Comparison of ENCODE assay signal across 20 cellular contexts in the genomic region with DNA sequence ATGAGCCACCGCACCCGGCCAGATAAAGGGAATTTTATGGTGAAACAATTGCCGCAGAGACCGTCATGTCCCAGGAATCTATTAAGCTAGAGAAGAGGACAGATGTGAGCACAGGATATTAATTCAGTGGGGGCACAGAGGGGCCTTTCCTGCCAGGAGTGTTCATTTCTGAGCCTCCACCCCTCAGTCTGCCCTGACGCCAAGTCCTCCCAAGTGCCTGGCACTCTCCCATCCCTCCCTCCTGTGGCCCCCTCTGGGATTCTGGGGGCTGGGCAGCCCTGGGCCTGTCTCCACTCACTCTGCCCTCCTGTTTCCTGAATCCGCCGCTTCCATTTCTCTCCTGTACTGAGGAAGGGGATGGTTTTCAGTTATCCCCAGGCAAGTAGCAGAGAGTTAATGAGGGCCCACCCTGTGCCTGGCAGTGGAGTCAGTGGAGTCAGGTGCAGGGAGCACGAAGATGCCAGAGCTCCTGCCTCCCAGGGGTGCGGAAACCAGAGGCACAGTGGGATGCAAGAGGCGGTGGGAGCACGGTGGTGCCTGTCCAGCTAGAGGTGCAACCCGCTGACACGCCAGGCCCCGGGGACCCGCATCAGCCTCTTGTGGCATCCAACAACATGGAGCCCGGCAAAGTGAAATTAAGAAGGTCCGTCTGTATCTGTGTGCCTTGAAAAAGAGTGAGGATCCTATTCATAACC.
DNase-seq lines count a peak whose midpoint lies in the region; ATAC-seq, FAIRE-seq and TF ChIP-seq lines count a peak whose summit lies in the region.
"Had no signal": no experiment of that assay in that cellular context is flagged by ENCODE, and none has a peak within 500 bp of the region (broad histone marks: within the 10 kb centered on the region; RNA-seq: fewer than 3 reads in every experiment).

No MANE protein-coding gene starts in this region.

- no peak overlapping the region for H3K27ac Mint-ChIP-seq in endodermal cell
- H3K27ac Mint-ChIP-seq: CD4-positive, alpha-beta T cell had no signal

- no peaks in the 10 kb centered on the region for H4K20me1 ChIP-seq in HepG2 (ENCODE audit: insufficient read depth, low read length)

- ATAC-seq in right lobe of liver, result no peak
- no peak for ATAC-seq in HepG2
- ATAC-seq in GM18909 (IDR thresholded peaks at IDR 0.05; ENCODE audit: poor library complexity, unreplicated experiment), result no peak
- no peak for ATAC-seq in GM21528 (IDR thresholded peaks at IDR 0.05; ENCODE audit: low FRiP score, unreplicated experiment)
- ATAC-seq: GM12878 had no signal

- WGBS in right lobe of liver (ENCODE audit: insufficient coverage, low coverage, low lambda C conversion rate, missing lambda C conversion rate), result 74% methylated on average over 6 of the region's 17 CpGs
- WGBS in HepG2 (ENCODE audit: low lambda C conversion rate), result 75% methylated on average over 15 of the region's 17 CpGs
- WGBS in endodermal cell (ENCODE audit: insufficient coverage in 1 of 2, insufficient read length in 1 of 2), 2 experiments, result 95% methylated on average over 14 to 17 of the region's 17 CpGs
- no CpG with 5 or more reads among the region's 17 CpGs for WGBS in neuronal stem cell (ENCODE audit: extremely low coverage in 2 of 2, insufficient read length in 2 of 2, insufficient replicate concordance in 1 of 2), 2 donors

- CTCF ChIA-PET in HepG2 (lab: Yijun Ruan, JAX; ENCODE audit: low intra/inter-chr PET ratio, low total read pairs), result no interaction called here

- peak overlapping the region; percentile 21 for H3K18ac ChIP-seq in neuronal stem cell (ENCODE audit: low read length)

- H3K4me2 ChIP-seq in HepG2 (ENCODE audit: low read depth, low read length) (no peak overlapping the region; the same call in 1 of the 2 replicates), neuronal stem cell (ENCODE audit: insufficient read depth, low read length, poor library complexity, severe bottlenecking) (no peak overlapping the region)

- H3K36me3 ChIP-seq in right lobe of liver (no peaks in the 10 kb centered on the region), HepG2 (replicated peaks in 1 of 2; ENCODE audit: control insufficient read depth in 1 of 2, insufficient read depth in 2 of 2, low read length in 2 of 2) (no peaks in the 10 kb centered on the region), endodermal cell (ENCODE audit: control insufficient read depth, insufficient read depth, low read length) (no peaks in the 10 kb centered on the region), neuronal stem cell (replicated peaks in 1 of 2; ENCODE audit: control insufficient read depth in 2 of 2, insufficient read depth in 2 of 2, low read length in 2 of 2) (no peaks in the 10 kb centered on the region)
- H3K36me3 ChIP-seq: MG63 had no signal

- no peak for TF ChIP-seq RAD21 in HepG2 (CRISPR knock-in tag; IDR thresholded peaks at IDR 0.05)

- H3K27ac ChIP-seq in right lobe of liver, result no peak overlapping the region
- no peak overlapping the region for H3K27ac ChIP-seq in HepG2 (ENCODE audit: extremely low read length, insufficient read depth, low read length)
- no peak overlapping the region for H3K27ac ChIP-seq in endodermal cell (ENCODE audit: low read depth, low read length)
- no peak overlapping the region for H3K27ac ChIP-seq in neuronal stem cell (replicated peaks; ENCODE audit: low read length)

- no peak for TF ChIP-seq POLR2A in right lobe of liver (IDR thresholded peaks at IDR 0.05)
- no peak for TF ChIP-seq POLR2A in HepG2 (IDR thresholded peaks at IDR 0.05; ENCODE audit: insufficient read depth in 1 of 2, low read depth in 2 of 2, low read length in 2 of 2)

- H3K4me3 ChIP-seq in right lobe of liver (no peak overlapping the region), HepG2 (replicated peaks in 1 of 3; ENCODE audit: insufficient read depth in 1 of 3, low read depth in 2 of 3, low read length in 3 of 3) (no peak overlapping the region; a peak in 1 of 6 replicates), endodermal cell (ENCODE audit: low read length) (no peak overlapping the region), neuronal stem cell (ENCODE audit: low read length in 2 of 2) (no peak overlapping the region)
- H3K4me3 ChIP-seq: GM12878, MG63 had no signal

- H3K23ac ChIP-seq in neuronal stem cell (ENCODE audit: low read depth, low read length, poor library complexity), result no peak overlapping the region

- H2BK120ac ChIP-seq in neuronal stem cell (ENCODE audit: low read depth, low read length), result no peak overlapping the region

- H4K8ac ChIP-seq in neuronal stem cell (ENCODE audit: low read depth, low read length), result no peak overlapping the region

- H3K27me3 ChIP-seq in right lobe of liver (no peaks in the 10 kb centered on the region), HepG2 (ENCODE audit: control insufficient read depth in 1 of 2, insufficient read depth in 2 of 2, low read length in 2 of 2) (peaks cover 3 to 14% of the 10 kb centered on the region in 2 experiments; a peak in 1 of 5 replicates), endodermal cell (ENCODE audit: control insufficient read depth, insufficient read depth, low read length, poor library complexity, severe bottlenecking) (no peaks in the 10 kb centered on the region), neuronal stem cell (ENCODE audit: control insufficient read depth in 3 of 3, insufficient read depth in 3 of 3, low read depth in 1 of 3, low read length in 3 of 3) (no peaks in the 10 kb centered on the region)
- H3K27me3 ChIP-seq: MG63 had no signal

- H3K4me3 Mint-ChIP-seq in endodermal cell, result no peak overlapping the region
- H3K4me3 Mint-ChIP-seq: CD4-positive, alpha-beta T cell had no signal

- TF ChIP-seq EP300 in HepG2 (IDR thresholded peaks at IDR 0.05; ENCODE audit: low read depth in 2 of 2, low read length in 2 of 2), result no peak
- no peak for TF ChIP-seq EP300 in HepG2 (CRISPR knock-in tag; IDR thresholded peaks at IDR 0.05; ENCODE audit: borderline replicate concordance)

- H3K79me1 ChIP-seq in neuronal stem cell (ENCODE audit: low read depth, low read length), result no peaks in the 10 kb centered on the region

- H2AK5ac ChIP-seq in neuronal stem cell (ENCODE audit: low read depth, low read length), result peak overlapping the region; percentile 28

- H3K9me3 ChIP-seq in right lobe of liver, result no peaks in the 10 kb centered on the region
- H3K9me3 ChIP-seq in HepG2 (ENCODE audit: low read length), result no peaks in the 10 kb centered on the region
- H3K9me3 ChIP-seq in endodermal cell (ENCODE audit: control insufficient read depth, low read length), result no peaks in the 10 kb centered on the region
- H3K9me3 ChIP-seq in neuronal stem cell (replicated peaks in 1 of 2; ENCODE audit: control insufficient read depth in 2 of 2, insufficient read depth in 1 of 2, low read depth in 1 of 2, low read length in 2 of 2), result no peaks in the 10 kb centered on the region
- H3K9me3 ChIP-seq: Caco-2, MG63 had no signal

- H3K4me1 Mint-ChIP-seq in endodermal cell, result peaks cover 11% of the 10 kb centered on the region

- H3K4ac ChIP-seq in neuronal stem cell (ENCODE audit: low read length), result peak overlapping the region; percentile 43

- no peak for FAIRE-seq in HepG2 (lab: Jason Lieb, UNC)
- FAIRE-seq: GM12878, H1 had no signal

- DNase-seq in right lobe of liver (peak in 2 of 3 donors; percentile 9 to 41), HepG2 (ENCODE audit: low spot score) (no peak), endodermal cell (peak; percentile 28), neuronal stem cell (ENCODE audit: low spot score) (no peak)
- no peak for DNase-seq in stimulated activated CD4-positive, alpha-beta T cell treated with anti-CD3 and anti-CD28 coated beads, Interleukin-4, amount 100 ng/mL, for 4 hours
- DNase-seq: ACHN; Caco-2; CD4-positive, alpha-beta T cell; Kasumi-1; MG63; NCI-H1092; NCI-H1436 treated with DMSO at 0.1 percent for 48 hours; NCI-H2081 treated with DMSO at 0.1 percent for 48 hours; NCI-H510A; NCI-H82; RPMI8226 had no signal

- no TSS peak for BruUV-seq in HepG2 (replicated peaks; lab: Mats Ljungman, UMichigan)

- H3K27me3 Mint-ChIP-seq in endodermal cell (ENCODE audit: insufficient read depth), result peaks cover 3% of the 10 kb centered on the region

- H2BK5ac ChIP-seq in neuronal stem cell (ENCODE audit: low read length), result no peak overlapping the region

- no peak overlapping the region for H2BK12ac ChIP-seq in neuronal stem cell (ENCODE audit: low read length)

- POLR2A ChIA-PET in HepG2 (lab: Yijun Ruan, JAX), result no interaction called here

- no peaks in the 10 kb centered on the region for H3K36me3 Mint-ChIP-seq in endodermal cell (ENCODE audit: low read depth)

- H3K4me1 ChIP-seq in right lobe of liver (peaks cover 0 to 14% (median 6%) of the 10 kb centered on the region in 4 donors), HepG2 (ENCODE audit: insufficient read depth, low read length) (peaks cover 34% of the 10 kb centered on the region), endodermal cell (ENCODE audit: control insufficient read depth, insufficient read depth, low read length) (no peaks in the 10 kb centered on the region), neuronal stem cell (ENCODE audit: control insufficient read depth in 2 of 2, insufficient read depth in 1 of 2, low read depth in 1 of 2, low read length in 2 of 2) (peaks cover 2 to 19% of the 10 kb centered on the region in 2 donors)

- no peak overlapping the region for H3K9ac ChIP-seq in HepG2 (ENCODE audit: insufficient read depth, low read depth, low read length)
- no peak overlapping the region for H3K9ac ChIP-seq in endodermal cell (ENCODE audit: extremely low read depth, low read length, poor library complexity, severe bottlenecking)
- H3K9ac ChIP-seq in neuronal stem cell (ENCODE audit: low read depth, low read length, poor library complexity), result no peak overlapping the region

- no peak overlapping the region for H2AFZ ChIP-seq in HepG2 (ENCODE audit: low read length)
- peak overlapping the region; percentile 75 for H2AFZ ChIP-seq in neuronal stem cell (ENCODE audit: low read length)

- H2BK15ac ChIP-seq in neuronal stem cell (ENCODE audit: low read length), result no peak overlapping the region

- no peaks in the 10 kb centered on the region for H3K79me2 ChIP-seq in HepG2 (ENCODE audit: insufficient read depth, low read length)

- no peak overlapping the region for H4K91ac ChIP-seq in neuronal stem cell (ENCODE audit: low read depth, low read length, poor library complexity)

- in situ Hi-C loops in HepG2 (cut with HindIII; ENCODE audit: extremely low pct_ligation_motif_present, low pct_unique_long_range_greater_than_20kb), result no loop called here

- no peaks in the 10 kb centered on the region for H3K9me3 Mint-ChIP-seq in endodermal cell
- H3K9me3 Mint-ChIP-seq: CD4-positive, alpha-beta T cell had no signal

- intact Hi-C loops in right lobe of liver (cut with DNase I) (no loop called here), HepG2 (cut with micrococcal nuclease; ENCODE audit: unreplicated experiment) (no loop called here)

- H3K14ac ChIP-seq in neuronal stem cell (ENCODE audit: low read length), result no peak overlapping the region

- TF ChIP-seq CTCF in right lobe of liver (IDR thresholded peaks at IDR 0.05) (no peak), HepG2 (CRISPR knock-in tag; IDR thresholded peaks at IDR 0.05) (no peak), endodermal cell (conservative IDR thresholded peaks at IDR 0.05) (no peak)

Comparison
In these comparisons a context has a peak if more than half of its experiments do, and no peak if none do; other contexts are left out.
1. DNase-seq: peak in right lobe of liver (2 of 3) and endodermal cell (single experiment); none in HepG2 (single experiment), neuronal stem cell (single experiment) and stimulated activated CD4-positive, alpha-beta T cell treated with anti-CD3 and anti-CD28 coated beads, Interleukin-4, amount 100 ng/mL, for 4 hours (0 of 2).